In the genomic region with DNA sequence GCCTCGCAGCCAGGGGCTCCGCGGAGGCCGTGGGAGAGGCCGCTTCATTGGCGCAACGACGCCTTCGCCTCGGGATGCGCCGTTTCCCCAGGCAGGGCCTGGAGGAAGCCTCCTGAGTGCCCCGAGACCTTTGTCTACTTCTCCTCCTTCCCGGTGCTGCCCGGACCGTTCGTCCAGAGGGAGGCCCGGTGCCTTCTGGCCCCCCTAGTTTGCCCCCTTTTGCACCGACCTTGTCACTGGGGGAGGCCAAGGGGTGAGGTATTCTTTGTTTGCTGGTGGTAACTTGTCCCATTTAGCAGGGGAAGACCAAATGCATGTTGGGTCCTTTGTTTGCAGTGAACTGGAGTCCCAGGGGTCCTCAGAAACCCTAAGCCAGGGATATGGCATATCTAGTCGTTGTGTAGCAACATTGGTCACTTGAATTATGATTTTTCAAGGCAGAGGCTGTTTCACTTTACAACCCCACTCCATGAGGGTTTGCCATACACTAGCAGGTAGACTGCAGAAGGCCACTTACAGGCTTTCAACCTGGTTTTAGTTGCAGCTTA, we compare ENCODE assay signal across 8 cellular contexts. TPM values are rescaled to one million over a fixed set of nuclear protein-coding genes. Genes with fewer than 3 reads are reported as not detected.
DNase-seq lines count a peak whose midpoint lies in the region; ATAC-seq and TF ChIP-seq lines count a peak whose summit lies in the region.

No MANE protein-coding gene starts in this region.

- H3K18ac ChIP-seq in trophoblast cell (ENCODE audit: low read length), result peak overlapping the region; percentile 98

- peak overlapping the region; percentile 49 for H2BK5ac ChIP-seq in trophoblast cell (ENCODE audit: low read depth, low read length, poor library complexity)

- peak overlapping the region; percentile 14 for H2BK120ac ChIP-seq in trophoblast cell (ENCODE audit: insufficient read depth, low read length, poor library complexity)

- H2AFZ ChIP-seq in trophoblast cell (ENCODE audit: insufficient read depth, low read length, poor library complexity), result peak overlapping the region; percentile 98

- DNase-seq in H7 (no peak), OCI-M1 (lab: John Stamatoyannopoulos, UW) (peak; percentile 55), epithelial cell of esophagus (ENCODE audit: low read depth) (no peak), trophoblast cell (peak; percentile 69 to 78), MV-4-11 (lab: John Stamatoyannopoulos, UW) (no peak), GM19240 (ENCODE audit: insufficient read length, low spot score) (no peak)

- peak overlapping the region; percentile 38 for H2AK5ac ChIP-seq in trophoblast cell (ENCODE audit: low read length)

- peaks cover 6% of the 10 kb centered on the region for H3K36me3 ChIP-seq in H7 (replicated peaks; ENCODE audit: control insufficient read depth, insufficient read depth, low read length)
- peaks cover 6 to 14% of the 10 kb centered on the region in 2 experiments for H3K36me3 ChIP-seq in trophoblast cell (ENCODE audit: control insufficient read depth in 1 of 2, insufficient read depth in 2 of 2, low read length in 2 of 2)

- peaks cover 10% of the 10 kb centered on the region for H3K79me2 ChIP-seq in trophoblast cell (ENCODE audit: control insufficient read depth, insufficient read depth, low read length, poor library complexity)

- H3K4ac ChIP-seq in trophoblast cell (ENCODE audit: low read depth, low read length), result peak overlapping the region; percentile 71

- peak overlapping the region; percentile 99 for H3K27ac ChIP-seq in trophoblast cell (ENCODE audit: low read depth, low read length)

- H3K9me3 ChIP-seq in trophoblast cell (ENCODE audit: insufficient read depth, low read depth, low read length), result no peaks in the 10 kb centered on the region

- peak overlapping the region; percentile 75 for H3K9ac ChIP-seq in trophoblast cell (ENCODE audit: low read length)

- no CpG with 5 or more reads among the region's 20 CpGs for WGBS in trophoblast cell (ENCODE audit: extremely low coverage, insufficient coverage, insufficient read length)

- no peak overlapping the region for H2BK12ac ChIP-seq in trophoblast cell (ENCODE audit: low read length)

- H3K79me1 ChIP-seq in trophoblast cell (ENCODE audit: low read length), result peaks cover 20% of the 10 kb centered on the region

- no peak for TF ChIP-seq CTCF in epithelial cell of esophagus (IDR thresholded peaks at IDR 0.05; ENCODE audit: insufficient read depth, low read depth, low read length, missing control alignments)

- no peak overlapping the region for H3K23ac ChIP-seq in trophoblast cell (ENCODE audit: low read length)

- peak overlapping the region; percentile 88 for H3K4me2 ChIP-seq in trophoblast cell (ENCODE audit: low read length)

- ATAC-seq in HG02938 (IDR thresholded peaks at IDR 0.05; ENCODE audit: unreplicated experiment) (no peak), HG03442 (IDR thresholded peaks at IDR 0.05; ENCODE audit: unreplicated experiment) (no peak)

- H3K27me3 ChIP-seq in H7 (ENCODE audit: control insufficient read depth, insufficient read depth, low read length) (no peaks in the 10 kb centered on the region), trophoblast cell (ENCODE audit: insufficient read depth, low read length) (no peaks in the 10 kb centered on the region)

- peak overlapping the region; percentile 97 for H4K91ac ChIP-seq in trophoblast cell (ENCODE audit: low read depth, low read length)

- peak overlapping the region; percentile 72 for H3K14ac ChIP-seq in trophoblast cell (ENCODE audit: low read length)

- H3K4me3 ChIP-seq in H7 (ENCODE audit: insufficient read depth, low read depth, low read length) (peak overlapping the region; percentile 84), epithelial cell of esophagus (ENCODE audit: low read length) (peak overlapping the region; percentile 78), trophoblast cell (ENCODE audit: low read depth, low read length) (peak overlapping the region; percentile 91)

- H4K8ac ChIP-seq in trophoblast cell (ENCODE audit: low read depth, low read length), result peak overlapping the region; percentile 91

- peak overlapping the region; percentile 99 for H4K12ac ChIP-seq in trophoblast cell (ENCODE audit: low read depth, low read length)

- peaks cover 3 to 4% of the 10 kb centered on the region in 2 experiments for H3K4me1 ChIP-seq in trophoblast cell (ENCODE audit: control insufficient read depth in 1 of 2, insufficient read depth in 2 of 2, low read length in 2 of 2)

RNA-seq across cellular contexts. Expression of a gene that starts 0.6 kb away (rescaled TPM):
- 132 and 134 TPM in 2 replicates for total RNA-seq in H7 (2014; rRNA removed; shearing (Covaris generic))
- polyA plus RNA-seq in trophoblast cell (2013), result 31.1 and 31.4 TPM in 2 replicates

RNA-seq across cellular contexts. Expression of a gene that starts 21.9 kb away (rescaled TPM):
- 81.0 and 111 TPM in 2 replicates for total RNA-seq in H7 (2014; rRNA removed; shearing (Covaris generic))
- 65.2 and 66.9 TPM in 2 replicates for polyA plus RNA-seq in trophoblast cell (2013)

Comparison
In these comparisons a context has a peak if more than half of its experiments do, and no peak if none do; other contexts are left out.
1. DNase-seq: peak in OCI-M1 (single experiment) and trophoblast cell (2 of 2); none in H7 (single experiment), epithelial cell of esophagus (single experiment), MV-4-11 (single experiment) and GM19240 (single experiment).
2. Peak in every context shown above with its lines, with median percentiles within 50 percentile points of each other: H3K4me3 ChIP-seq.